In the genomic region with DNA sequence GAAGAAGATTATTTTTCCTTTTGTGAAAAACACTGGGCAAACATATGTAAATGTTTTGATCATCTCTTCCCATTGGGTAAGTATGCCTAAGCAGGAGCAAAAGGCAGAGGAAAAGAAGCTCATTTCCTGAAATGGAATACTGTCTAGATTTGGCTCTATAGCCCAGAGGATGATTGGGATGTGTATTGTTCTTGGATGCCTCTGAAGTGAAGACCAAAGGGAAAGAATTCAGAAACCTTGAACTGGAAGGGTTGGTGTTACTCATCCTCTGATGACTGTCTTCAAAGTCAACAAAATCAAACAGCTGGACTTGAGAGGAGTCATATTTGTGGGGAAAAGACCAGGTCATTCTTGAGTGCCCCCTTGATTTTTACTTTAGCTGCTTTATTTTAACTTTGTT, we compare ENCODE assay signal across 18 cellular contexts.
DNase-seq lines count a peak whose midpoint lies in the region; ATAC-seq and TF ChIP-seq lines count a peak whose summit lies in the region.
"Had no signal": no experiment of that assay in that cellular context is flagged by ENCODE, and none has a peak within 500 bp of the region (broad histone marks: within the 10 kb centered on the region; RNA-seq: fewer than 3 reads in every experiment).

No MANE protein-coding gene starts in this region.

- H3K4me3 ChIP-seq in epithelial cell of proximal tubule (ENCODE audit: low read depth, low read length) = no peak overlapping the region
- H3K4me3 ChIP-seq: right atrium auricular region, thoracic aorta had no signal

- ATAC-seq in omental fat pad (ENCODE audit: low FRiP score) = no peak
- ATAC-seq in HG03280 (IDR thresholded peaks at IDR 0.05; ENCODE audit: unreplicated experiment) = no peak

- peak; percentile 19 for DNase-seq in DMS53 (lab: John Stamatoyannopoulos, UW)
- DNase-seq in RKO (ENCODE audit: low spot score) = peak; percentile 9
- DNase-seq in epithelial cell of proximal tubule (ENCODE audit: low read depth) = peak; percentile 16
- peak; percentile 47 for DNase-seq in myocyte (ENCODE audit: low read depth)
- no peak for DNase-seq in omental fat pad (ENCODE audit: low spot score)
- no peak for DNase-seq in NCI-H774 (lab: John Stamatoyannopoulos, UW)
- no peak for DNase-seq in Ammon's horn (ENCODE audit: low spot score)
- DNase-seq: activated CD4-positive, alpha-beta T cell treated with anti-CD3 and anti-CD28 coated beads, Interleukin-2, amount 10 ng/mL, durations not matched to agents 7 days and 5 days; activated naive CD4-positive, alpha-beta T cell treated with anti-CD3 and anti-CD28 coated beads for 36 hours; activated T-cell treated with anti-CD3 and anti-CD28 coated beads for 4 hours; BE2C; NCI-H2081; NCI-H526; OCI-M1; stimulated activated CD4-positive, alpha-beta T cell treated with anti-CD3 and anti-CD28 coated beads, Interleukin-4, amount 100 ng/mL, for 4 hours had no signal

- TF ChIP-seq CTCF in epithelial cell of proximal tubule (conservative IDR thresholded peaks at IDR 0.05; ENCODE audit: low read depth, low read length) = no peak
- TF ChIP-seq CTCF in omental fat pad (IDR thresholded peaks at IDR 0.05) = no peak

Comparison
In these comparisons a context has a peak if more than half of its experiments do, and no peak if none do; other contexts are left out.
1. DNase-seq: peak in DMS53 (single experiment), RKO (single experiment), epithelial cell of proximal tubule (single experiment) and myocyte (single experiment); none in omental fat pad (single experiment), NCI-H774 (single experiment) and Ammon's horn (single experiment).